In genomic region chr2:160474891-160475795, GRCh38 we compare ENCODE assay signal across 14 cellular contexts. TPM values are rescaled to one million over a fixed set of nuclear protein-coding genes. Genes with fewer than 3 reads are reported as not detected.
A peak's percentile ranks its signal among the peaks of the same experiment; 100 is the strongest.
DNase-seq lines count a peak whose midpoint lies in the region; ATAC-seq, FAIRE-seq and TF ChIP-seq lines count a peak whose summit lies in the region.
"Had no signal": no experiment of that assay in that cellular context is flagged by ENCODE, and none has a peak within 500 bp of the region (broad histone marks: within the 10 kb centered on the region; RNA-seq: fewer than 3 reads in every experiment).

No MANE protein-coding gene starts in this region.

- H3K27ac Mint-ChIP-seq in activated T-helper 17 cell treated with anti-CD3 and anti-CD28 coated beads, Interleukin-2, amount 50 U/mL, for 72 hours, result peak overlapping the region; percentile 97

- TF ChIP-seq POLR2A in vagina (IDR thresholded peaks at IDR 0.05), result no peak

- H3K4me2 ChIP-seq in keratinocyte (ENCODE audit: control insufficient read depth, extremely low read depth, insufficient read depth, low read depth, low read length), result peak overlapping the region; percentile 74

- H3K9me1 ChIP-seq in keratinocyte (ENCODE audit: control insufficient read depth, extremely low read depth, insufficient read depth, low read length), result no peaks in the 10 kb centered on the region

- intact Hi-C loops in left ventricle myocardium inferior (cut with micrococcal nuclease) (no loop called here), vagina (cut with DNase I) (no loop called here)

- no peaks in the 10 kb centered on the region for H3K27me3 ChIP-seq in cardiac muscle cell
- H3K27me3 ChIP-seq in left ventricle myocardium inferior (ENCODE audit: low read depth), result no peaks in the 10 kb centered on the region
- H3K27me3 ChIP-seq in keratinocyte (ENCODE audit: control insufficient read depth, extremely low read depth, insufficient read depth, low read length), result no peaks in the 10 kb centered on the region
- H3K27me3 ChIP-seq in vagina, result no peaks in the 10 kb centered on the region

- DNase-seq in cardiac muscle cell (ENCODE audit: low read depth in 1 of 2, low spot score in 1 of 2) (peak in 1 of 2 donors; percentile 42), left ventricle myocardium inferior (no peak), keratinocyte (ENCODE audit: low read depth, low spot score) (no peak), vagina (ENCODE audit: extremely low spot score in 2 of 2) (no peak), OCI-M1 (lab: John Stamatoyannopoulos, UW) (no peak)
- DNase-seq in activated CD4-positive, alpha-beta T cell treated with anti-CD3 and anti-CD28 coated beads, Interleukin-2, amount 50 U/mL, for 1 hour, result no peak
- DNase-seq: cerebellar nuclear complex; naive B cell; NCI-H2171 treated with DMSO at 0.1 percent for 48 hours; stimulated activated CD4-positive, alpha-beta T cell treated with anti-CD3 and anti-CD28 coated beads, Interleukin-12 subunit alpha, Interleukin-12 subunit beta, amount 100 ng/mL, for 4 hours had no signal

- dilution Hi-C loops in keratinocyte (cut with MboI; ENCODE audit: extremely low pct_ligation_motif_present, low sequenced_read_pairs), result no loop called here

- H3K9me3 ChIP-seq in cardiac muscle cell (ENCODE audit: low read depth) (no peaks in the 10 kb centered on the region), left ventricle myocardium inferior (replicated peaks) (no peaks in the 10 kb centered on the region), keratinocyte (ENCODE audit: control insufficient read depth, low read depth, low read length) (no peaks in the 10 kb centered on the region), vagina (no peaks in the 10 kb centered on the region)

- H4K20me1 ChIP-seq in keratinocyte (ENCODE audit: control insufficient read depth, extremely low read depth, insufficient read depth, low read length), result no peaks in the 10 kb centered on the region

- H3K79me2 ChIP-seq in keratinocyte (ENCODE audit: control insufficient read depth, insufficient read depth, low read length), result peaks cover 79% of the 10 kb centered on the region

- H3K36me3 ChIP-seq in cardiac muscle cell (no peaks in the 10 kb centered on the region), left ventricle myocardium inferior (no peaks in the 10 kb centered on the region), keratinocyte (ENCODE audit: control insufficient read depth in 2 of 2, extremely low read depth in 1 of 2, insufficient read depth in 2 of 2, low read length in 2 of 2) (no peaks in the 10 kb centered on the region), vagina (no peaks in the 10 kb centered on the region)

- H3K4me1 Mint-ChIP-seq in activated T-helper 17 cell treated with anti-CD3 and anti-CD28 coated beads, Interleukin-2, amount 50 U/mL, for 72 hours, result peaks cover 38% of the 10 kb centered on the region
- H3K4me1 Mint-ChIP-seq: naive B cell had no signal

- peaks cover 12% of the 10 kb centered on the region for H3K36me3 Mint-ChIP-seq in activated T-helper 17 cell treated with anti-CD3 and anti-CD28 coated beads, Interleukin-2, amount 50 U/mL, for 72 hours (ENCODE audit: low read depth)
- H3K36me3 Mint-ChIP-seq: naive B cell had no signal

- no peak overlapping the region for H3K4me3 ChIP-seq in cardiac muscle cell
- no peak overlapping the region for H3K4me3 ChIP-seq in left ventricle myocardium inferior
- H3K4me3 ChIP-seq in keratinocyte (ENCODE audit: control insufficient read depth in 2 of 3, extremely low read depth in 1 of 3, insufficient read depth in 2 of 3, low read depth in 1 of 3, low read length in 3 of 3), result peak overlapping the region in 1 of 3 experiments; percentile 36
- no peak overlapping the region for H3K4me3 ChIP-seq in vagina

- TF ChIP-seq CTCF in cardiac muscle cell (IDR thresholded peaks at IDR 0.05; ENCODE audit: low read depth, low read length) (no peak), left ventricle myocardium inferior (IDR thresholded peaks at IDR 0.05; ENCODE audit: borderline replicate concordance) (no peak), keratinocyte (optimal IDR thresholded peaks at IDR 0.05 in 1 of 3, IDR thresholded peaks at IDR 0.05 in 1 of 3, conservative IDR thresholded peaks at IDR 0.05 in 1 of 3; ENCODE audit: extremely low read depth in 1 of 3, insufficient read depth in 2 of 3, low read length in 3 of 3) (no peak), vagina (IDR thresholded peaks at IDR 0.05) (no peak)

- H3K9me3 Mint-ChIP-seq in activated T-helper 17 cell treated with anti-CD3 and anti-CD28 coated beads, Interleukin-2, amount 50 U/mL, for 72 hours, result no peaks in the 10 kb centered on the region

- H3K27ac ChIP-seq in cardiac muscle cell, result peak overlapping the region; percentile 11
- no peak overlapping the region for H3K27ac ChIP-seq in left ventricle myocardium inferior (replicated peaks)
- H3K27ac ChIP-seq in keratinocyte (ENCODE audit: control insufficient read depth, insufficient read depth, low read length), result peak overlapping the region; percentile 72
- peak overlapping the region; percentile 5 for H3K27ac ChIP-seq in vagina

- ATAC-seq in activated T-helper 17 cell treated with anti-CD3 and anti-CD28 coated beads, Interleukin-2, amount 50 U/mL, for 72 hours (replicated peaks), result no peak
- no peak for ATAC-seq in GM21786 (IDR thresholded peaks at IDR 0.05; ENCODE audit: unreplicated experiment)

- no peaks in the 10 kb centered on the region for H3K27me3 Mint-ChIP-seq in activated T-helper 17 cell treated with anti-CD3 and anti-CD28 coated beads, Interleukin-2, amount 50 U/mL, for 72 hours

- no peak overlapping the region for H2AFZ ChIP-seq in keratinocyte (ENCODE audit: control insufficient read depth, low read length)

- H3K4me3 Mint-ChIP-seq in activated T-helper 17 cell treated with anti-CD3 and anti-CD28 coated beads, Interleukin-2, amount 50 U/mL, for 72 hours, result peak overlapping the region; percentile 72
- H3K4me3 Mint-ChIP-seq: naive B cell had no signal

- H3K9ac ChIP-seq in keratinocyte (ENCODE audit: control insufficient read depth, extremely low read depth, insufficient read depth, low read length), result no peak overlapping the region

- H3K4me1 ChIP-seq in cardiac muscle cell (ENCODE audit: low read depth) (peaks cover 11% of the 10 kb centered on the region), left ventricle myocardium inferior (peaks cover 75% of the 10 kb centered on the region), keratinocyte (ENCODE audit: control insufficient read depth, extremely low read depth, insufficient read depth, low read length) (peaks cover 18% of the 10 kb centered on the region), vagina (peaks cover 49% of the 10 kb centered on the region)

- no peak for FAIRE-seq in keratinocyte (lab: Jason Lieb, UNC)
- FAIRE-seq: G401.6, TTC549 had no signal

RNA-seq across cellular contexts. Expression of gene RBMS1, which starts 18.5 kb away (rescaled TPM):
- total RNA-seq in cardiac muscle cell (68.8 and 89.5 TPM in 2 replicates), left ventricle myocardium inferior (56.2 TPM), vagina (93.3 TPM)
- polyA plus RNA-seq in cardiac muscle cell (99.9 and 120 TPM in 2 replicates), keratinocyte (70.9 to 92.1 TPM (median 89.1 TPM) in 3 replicates)
- 10 to 100 TPM; 45.0 to 62.1 TPM for total RNA-seq in activated T-helper 17 cell treated with anti-CD3 and anti-CD28 coated beads, Interleukin-2, amount 50 U/mL, for 72 hours
- polyA plus RNA-seq in keratinocyte (2011; ENCODE audit: low read depth), result 60.1 TPM
- polyA plus RNA-seq in keratinocyte (2011; cell fraction: cytosol; rRNA removed), result 54.0 and 93.4 TPM in 2 replicates
- 106 and 135 TPM in 2 replicates for polyA plus RNA-seq in keratinocyte (2011; cell fraction: nucleus; rRNA removed)
- polyA plus RNA-seq in keratinocyte (2012; ENCODE audit: low replicate concordance), result 43.3 and 53.3 TPM in 2 replicates
- 41.3 to 155 TPM (median 84.3 TPM) in 3 replicates for polyA minus RNA-seq in keratinocyte
- polyA minus RNA-seq in keratinocyte (2011; cell fraction: cytosol; rRNA and poly(A)+ RNA removed), result 41.4 TPM
- polyA minus RNA-seq in keratinocyte (2011; cell fraction: nucleus; rRNA and poly(A)+ RNA removed), result 83.4 and 167 TPM in 2 replicates
